In genomic region chr4:162498168-162498567, GRCh38 we compare ENCODE assay signal across 11 cellular contexts.
"Had no signal": no experiment of that assay in that cellular context is flagged by ENCODE, and none has a peak within 500 bp of the region (broad histone marks: within the 10 kb centered on the region; RNA-seq: fewer than 3 reads in every experiment).

No MANE protein-coding gene starts in this region.

- DNase-seq: activated CD4-positive, alpha-beta T cell treated with anti-CD3 and anti-CD28 coated beads for 1 hour; activated CD4-positive, alpha-beta T cell treated with anti-CD3 and anti-CD28 coated beads, Interleukin-2, amount 50 U/mL, for 4 hours; activated naive CD4-positive, alpha-beta T cell treated with anti-CD3 and anti-CD28 coated beads, Interleukin-2, amount 50 U/mL, for 16 hours; effector CD8-positive, alpha-beta T cell; glutamatergic neuron; natural killer cell; T1000; upper lobe of right lung had no signal

- H3K36me3 ChIP-seq: neutrophil, upper lobe of right lung had no signal

- H3K4me1 ChIP-seq: upper lobe of right lung had no signal

- H3K27me3 ChIP-seq: neutrophil, upper lobe of right lung had no signal

- H3K27ac ChIP-seq: coronary artery, neutrophil, upper lobe of right lung, VCaP had no signal

- H3K4me3 ChIP-seq: coronary artery, upper lobe of right lung had no signal

- H3K9me3 ChIP-seq: neutrophil, upper lobe of right lung had no signal
